ENCODE assay signal across 9 cellular contexts in genomic region chr1:203202431-203203245, GRCh38. TPM values are rescaled to one million over a fixed set of nuclear protein-coding genes. Genes with fewer than 3 reads are reported as not detected.
DNase-seq lines count a peak whose midpoint lies in the region; ATAC-seq and TF ChIP-seq lines count a peak whose summit lies in the region.
"Had no signal": no experiment of that assay in that cellular context is flagged by ENCODE, and none has a peak within 500 bp of the region (broad histone marks: within the 10 kb centered on the region; RNA-seq: fewer than 3 reads in every experiment).

No MANE protein-coding gene starts in this region.

- H3K4me3 ChIP-seq in AG10803 (ENCODE audit: low read length), result no peak overlapping the region
- no peak overlapping the region for H3K4me3 ChIP-seq in NB4 (ENCODE audit: low read depth, low read length)
- H3K4me3 ChIP-seq in neuronal stem cell (ENCODE audit: low read length in 2 of 2), result peak overlapping the region in 1 of 2 donors; percentile 44
- H3K4me3 ChIP-seq in dorsolateral prefrontal cortex, result no peak overlapping the region

- H2BK12ac ChIP-seq in neuronal stem cell (ENCODE audit: low read length), result no peak overlapping the region

- H3K23ac ChIP-seq in neuronal stem cell (ENCODE audit: low read depth, low read length, poor library complexity), result no peak overlapping the region

- no peak overlapping the region for H4K91ac ChIP-seq in neuronal stem cell (ENCODE audit: low read depth, low read length, poor library complexity)

- H2BK120ac ChIP-seq in neuronal stem cell (ENCODE audit: low read depth, low read length), result no peak overlapping the region

- H3K79me1 ChIP-seq in neuronal stem cell (ENCODE audit: low read depth, low read length), result no peaks in the 10 kb centered on the region

- no peaks in the 10 kb centered on the region for H3K9me3 ChIP-seq in neuronal stem cell (replicated peaks in 1 of 2; ENCODE audit: control insufficient read depth in 2 of 2, insufficient read depth in 1 of 2, low read depth in 1 of 2, low read length in 2 of 2)

- WGBS in neuronal stem cell (ENCODE audit: extremely low coverage in 2 of 2, insufficient read length in 2 of 2, insufficient replicate concordance in 1 of 2), 2 donors, result no CpG with 5 or more reads among the region's 15 CpGs

- H3K4me2 ChIP-seq in neuronal stem cell (ENCODE audit: insufficient read depth, low read length, poor library complexity, severe bottlenecking), result no peak overlapping the region

- TF ChIP-seq POLR2A in NB4 (IDR thresholded peaks at IDR 0.05; ENCODE audit: extremely low read depth, insufficient read length), result no peak

- no peak overlapping the region for H2BK5ac ChIP-seq in neuronal stem cell (ENCODE audit: low read length)

- TF ChIP-seq CTCF in AG10803 (conservative IDR thresholded peaks at IDR 0.05; ENCODE audit: low read length), result no peak
- no peak for TF ChIP-seq CTCF in NB4 (IDR thresholded peaks at IDR 0.05; ENCODE audit: low read depth, low read length)
- no peak for TF ChIP-seq CTCF in dorsolateral prefrontal cortex (IDR thresholded peaks at IDR 0.05 in 54 of 56, conservative IDR thresholded peaks at IDR 0.05 in 2 of 56; ENCODE audit: low read depth in 1 of 56, partially characterized antibody in 56 of 56)

- intact Hi-C loops in dorsolateral prefrontal cortex (cut with DNase I), result no loop called here

- peak; percentile 89 for DNase-seq in AG10803 (ENCODE audit: low read depth)
- peak; percentile 90 for DNase-seq in NB4 (ENCODE audit: low read depth)
- DNase-seq in fibroblast of gingiva (ENCODE audit: low read depth), result peak; percentile 72
- DNase-seq in neuronal stem cell (ENCODE audit: low spot score), result no peak
- no peak for DNase-seq in dorsolateral prefrontal cortex
- no peak for DNase-seq in DMS53 treated with DMSO at 0.1 percent for 48 hours (lab: John Stamatoyannopoulos, UW; ENCODE audit: unreplicated experiment)
- DNase-seq: NCI-H1930 had no signal

- H3K9ac ChIP-seq in neuronal stem cell (ENCODE audit: low read depth, low read length, poor library complexity), result no peak overlapping the region

- H3K36me3 ChIP-seq in neuronal stem cell (replicated peaks in 1 of 2; ENCODE audit: control insufficient read depth in 2 of 2, insufficient read depth in 2 of 2, low read length in 2 of 2), result no peaks in the 10 kb centered on the region

- H4K8ac ChIP-seq in neuronal stem cell (ENCODE audit: low read depth, low read length), result no peak overlapping the region

- H2AFZ ChIP-seq in neuronal stem cell (ENCODE audit: low read length), result no peak overlapping the region

- H3K4me1 ChIP-seq in neuronal stem cell (ENCODE audit: control insufficient read depth in 2 of 2, insufficient read depth in 1 of 2, low read depth in 1 of 2, low read length in 2 of 2), result peaks cover 1 to 15% of the 10 kb centered on the region in 2 donors

- no peak overlapping the region for H3K4ac ChIP-seq in neuronal stem cell (ENCODE audit: low read length)

- peak overlapping the region; percentile 2 for H3K18ac ChIP-seq in neuronal stem cell (ENCODE audit: low read length)

- ATAC-seq in GM21528 (IDR thresholded peaks at IDR 0.05; ENCODE audit: low FRiP score, unreplicated experiment) (no peak), HG03108 (IDR thresholded peaks at IDR 0.05; ENCODE audit: unreplicated experiment) (no peak)

- H3K27me3 ChIP-seq in neuronal stem cell (ENCODE audit: control insufficient read depth in 3 of 3, insufficient read depth in 3 of 3, low read depth in 1 of 3, low read length in 3 of 3) (peaks cover 0 to 7% (median 0%) of the 10 kb centered on the region in 3 experiments), dorsolateral prefrontal cortex (no peaks in the 10 kb centered on the region)

- peak overlapping the region; percentile 43 for H3K14ac ChIP-seq in neuronal stem cell (ENCODE audit: low read length)

- H2AK5ac ChIP-seq in neuronal stem cell (ENCODE audit: low read depth, low read length), result no peak overlapping the region

- no peak overlapping the region for H2BK15ac ChIP-seq in neuronal stem cell (ENCODE audit: low read length)

- no peak overlapping the region for H3K27ac ChIP-seq in neuronal stem cell (replicated peaks; ENCODE audit: low read length)
- H3K27ac ChIP-seq in dorsolateral prefrontal cortex, result peak overlapping the region in 25 of 59 donors; percentile 15 to 89 (median 64)

RNA-seq across cellular contexts. Expression of gene CHI3L1, which starts 16.1 kb away (rescaled TPM):
- 0.24 TPM for polyA plus RNA-seq in neuronal stem cell (2013, experiment 1 of 2)
- polyA plus RNA-seq in neuronal stem cell (2013, experiment 2 of 2), result 0.21 TPM
- 1,000 to 10,000 TPM in 3 of 120 experiments, 100 to 1,000 TPM in 31, 10 to 100 TPM in 86; 17.8 to 1,525 (median 52.6) TPM for total RNA-seq in dorsolateral prefrontal cortex

RNA-seq across cellular contexts. Expression of gene CHIT1, which starts 26.8 kb away (rescaled TPM):
- 0.04 TPM for polyA plus RNA-seq in neuronal stem cell (2013, experiment 1 of 2)
- polyA plus RNA-seq in neuronal stem cell (2013, experiment 2 of 2), result not detected
- 1 to 10 TPM in 92 of 120 experiments, under 1 TPM in 24, not detected in 4; 0.17 to 6.8 (median 1.6) TPM for total RNA-seq in dorsolateral prefrontal cortex

RNA-seq across cellular contexts. Expression of gene MYBPH, which starts 27.0 kb away (rescaled TPM):
- polyA plus RNA-seq in neuronal stem cell (2013, experiment 1 of 2), result not detected
- polyA plus RNA-seq in neuronal stem cell (2013, experiment 2 of 2), result not detected
- 1 to 10 TPM in 11 of 120 experiments, under 1 TPM in 54, not detected in 55; 0.24 to 4.4 (median 0.48) TPM for total RNA-seq in dorsolateral prefrontal cortex

Comparison
In these comparisons a context has a peak if more than half of its experiments do, and no peak if none do; other contexts are left out.
1. DNase-seq: peak in AG10803 (single experiment), NB4 (single experiment) and fibroblast of gingiva (single experiment); none in neuronal stem cell (single experiment), dorsolateral prefrontal cortex (0 of 10) and DMS53 treated with DMSO at 0.1 percent for 48 hours (single experiment).